Comparison of ENCODE assay signal across 9 cellular contexts in the genomic region with DNA sequence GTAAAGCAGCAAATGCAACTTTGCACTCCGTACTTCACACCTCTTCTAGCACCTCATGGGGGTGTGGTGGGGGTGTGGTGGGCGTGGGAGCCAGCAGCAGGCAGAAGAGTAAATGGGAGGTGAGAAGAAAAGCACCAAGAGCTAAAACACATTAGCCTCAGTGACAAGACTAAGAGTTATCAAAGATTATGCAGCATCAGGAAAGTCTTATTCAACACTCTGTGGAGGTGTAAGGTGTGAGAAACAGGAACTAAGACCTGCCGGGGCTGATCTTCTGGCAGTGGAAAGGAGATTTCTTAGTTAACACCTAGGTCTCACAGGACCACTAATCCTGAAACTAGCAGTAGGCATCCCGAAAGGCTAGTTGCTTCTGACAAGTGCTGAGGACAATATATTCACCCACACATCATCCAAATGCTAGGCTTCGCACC. TPM values are rescaled to one million over a fixed set of nuclear protein-coding genes. Genes with fewer than 3 reads are reported as not detected.
DNase-seq lines count a peak whose midpoint lies in the region; ATAC-seq and TF ChIP-seq lines count a peak whose summit lies in the region.
"Had no signal": no experiment of that assay in that cellular context is flagged by ENCODE, and none has a peak within 500 bp of the region (broad histone marks: within the 10 kb centered on the region; RNA-seq: fewer than 3 reads in every experiment).

No MANE protein-coding gene starts in this region.

- H3K27me3 Mint-ChIP-seq in GM23338 (ENCODE audit: insufficient read depth, low read depth, poor library complexity), result peaks cover 2% of the 10 kb centered on the region

- no peak overlapping the region for H3K27ac ChIP-seq in GM23338 (ENCODE audit: low read depth)

- no peak overlapping the region for H3K4me2 ChIP-seq in GM23338

- H3K9me3 Mint-ChIP-seq in GM23338, result no peaks in the 10 kb centered on the region

- peak; percentile 68 for DNase-seq in activated CD4-positive, alpha-beta T cell treated with anti-CD3 and anti-CD28 coated beads for 48 hours
- DNase-seq in stimulated activated CD4-positive, alpha-beta T cell treated with anti-CD3 and anti-CD28 coated beads, Interleukin-4, amount 100 ng/mL, for 4 hours, result peak; percentile 45 to 61
- DNase-seq in GM23338 (ENCODE audit: low spot score), result no peak
- DNase-seq in DMS79 treated with DMSO at 0.1 percent for 48 hours (lab: John Stamatoyannopoulos, UW), result no peak
- DNase-seq in NCI-H446 (lab: John Stamatoyannopoulos, UW), result no peak
- no peak for DNase-seq in NCI-H1436 (lab: John Stamatoyannopoulos, UW)
- DNase-seq: OCI-M1 had no signal

- no peaks in the 10 kb centered on the region for H3K27me3 ChIP-seq in GM23338 (ENCODE audit: insufficient read depth)

- H3F3A ChIP-seq in GM23338 (replicated peaks; ENCODE audit: low read depth), result no peaks in the 10 kb centered on the region

- no peaks in the 10 kb centered on the region for H3K36me3 ChIP-seq in GM23338 (ENCODE audit: insufficient read depth)

- no peak overlapping the region for H3K27ac Mint-ChIP-seq in GM23338

- H2AFZ ChIP-seq in GM23338, result no peak overlapping the region

- H3K79me2 ChIP-seq in GM23338 (replicated peaks; ENCODE audit: insufficient read depth), result no peaks in the 10 kb centered on the region

- no peaks in the 10 kb centered on the region for H3K9me2 ChIP-seq in GM23338 (ENCODE audit: insufficient read depth)

- TF ChIP-seq CTCF in GM23338 (conservative IDR thresholded peaks at IDR 0.05; ENCODE audit: low read depth in 2 of 2), result no peak

- H3K4me1 ChIP-seq in GM23338 (ENCODE audit: insufficient read depth), result no peaks in the 10 kb centered on the region

- no peaks in the 10 kb centered on the region for H4K20me1 ChIP-seq in GM23338 (replicated peaks; ENCODE audit: insufficient read depth)

- ATAC-seq in GM19023 (IDR thresholded peaks at IDR 0.05; ENCODE audit: unreplicated experiment), result peak; percentile 74
- peak; percentile 87 for ATAC-seq in HG02588 (IDR thresholded peaks at IDR 0.05; ENCODE audit: unreplicated experiment)
- no peak for ATAC-seq in GM23338

- no peak overlapping the region for H3K4me3 ChIP-seq in GM23338

- H3K4me3 Mint-ChIP-seq in GM23338, result no peak overlapping the region

- peaks cover 5% of the 10 kb centered on the region; the same call in 2 of the 3 replicates for H3K4me1 Mint-ChIP-seq in GM23338

- H3K36me3 Mint-ChIP-seq in GM23338 (ENCODE audit: low read depth), result no peaks in the 10 kb centered on the region

TF ChIP-seq in GM23338, 12 proteins besides CTCF, POLR2A, EP300 and RAD21 (continues in another document):
- no peak for TF ChIP-seq NANOG (IDR thresholded peaks at IDR 0.05; ENCODE audit: borderline replicate concordance)
- TF ChIP-seq REST (IDR thresholded peaks at IDR 0.05; ENCODE audit: unreplicated experiment), result no peak
- TF ChIP-seq STAT1 (IDR thresholded peaks at IDR 0.05; ENCODE audit: unreplicated experiment), result no peak
- TF ChIP-seq JUNB (IDR thresholded peaks at IDR 0.05; ENCODE audit: unreplicated experiment), result no peak
- no peak for TF ChIP-seq ZNF462 (CRISPR knock-in tag; IDR thresholded peaks at IDR 0.05)
- TF ChIP-seq ZNF331 (CRISPR knock-in tag; IDR thresholded peaks at IDR 0.05; ENCODE audit: low read depth), result no peak
- TF ChIP-seq EZH2phosphoT487 (IDR thresholded peaks at IDR 0.05; ENCODE audit: unreplicated experiment), result no peak
- TF ChIP-seq, protein P1, sequence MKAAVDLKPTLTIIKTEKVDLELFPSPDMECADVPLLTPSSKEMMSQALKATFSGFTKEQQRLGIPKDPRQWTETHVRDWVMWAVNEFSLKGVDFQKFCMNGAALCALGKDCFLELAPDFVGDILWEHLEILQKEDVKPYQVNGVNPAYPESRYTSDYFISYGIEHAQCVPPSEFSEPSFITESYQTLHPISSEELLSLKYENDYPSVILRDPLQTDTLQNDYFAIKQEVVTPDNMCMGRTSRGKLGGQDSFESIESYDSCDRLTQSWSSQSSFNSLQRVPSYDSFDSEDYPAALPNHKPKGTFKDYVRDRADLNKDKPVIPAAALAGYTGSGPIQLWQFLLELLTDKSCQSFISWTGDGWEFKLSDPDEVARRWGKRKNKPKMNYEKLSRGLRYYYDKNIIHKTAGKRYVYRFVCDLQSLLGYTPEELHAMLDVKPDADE (IDR thresholded peaks at IDR 0.05), result no peak
- no peak for TF ChIP-seq CREB1 (CRISPR knock-in tag; IDR thresholded peaks at IDR 0.05; ENCODE audit: low read depth)
- no peak for TF ChIP-seq ZNF114 (CRISPR knock-in tag; IDR thresholded peaks at IDR 0.05)

RNA-seq across cellular contexts. Expression of gene TGFBR3, which starts 9.9 kb away (rescaled TPM):
- 2.1 and 2.9 TPM in 2 replicates for total RNA-seq in GM23338 (2014; rRNA removed; shearing (Covaris generic))
- polyA plus RNA-seq in GM23338 (2016; fragmentation: Nextera tagmentation; extraction: Ambion mirVana), result 1.2 and 1.7 TPM in 2 replicates

Comparison
In these comparisons a context has a peak if more than half of its experiments do, and no peak if none do; other contexts are left out.
1. DNase-seq: peak in activated CD4-positive, alpha-beta T cell treated with anti-CD3 and anti-CD28 coated beads for 48 hours (single experiment) and stimulated activated CD4-positive, alpha-beta T cell treated with anti-CD3 and anti-CD28 coated beads, Interleukin-4, amount 100 ng/mL, for 4 hours (2 of 2); none in GM23338 (single experiment), DMS79 treated with DMSO at 0.1 percent for 48 hours (single experiment), NCI-H446 (0 of 2) and NCI-H1436 (single experiment).